Comparison of ENCODE assay signal across 8 cellular contexts in the genomic region with DNA sequence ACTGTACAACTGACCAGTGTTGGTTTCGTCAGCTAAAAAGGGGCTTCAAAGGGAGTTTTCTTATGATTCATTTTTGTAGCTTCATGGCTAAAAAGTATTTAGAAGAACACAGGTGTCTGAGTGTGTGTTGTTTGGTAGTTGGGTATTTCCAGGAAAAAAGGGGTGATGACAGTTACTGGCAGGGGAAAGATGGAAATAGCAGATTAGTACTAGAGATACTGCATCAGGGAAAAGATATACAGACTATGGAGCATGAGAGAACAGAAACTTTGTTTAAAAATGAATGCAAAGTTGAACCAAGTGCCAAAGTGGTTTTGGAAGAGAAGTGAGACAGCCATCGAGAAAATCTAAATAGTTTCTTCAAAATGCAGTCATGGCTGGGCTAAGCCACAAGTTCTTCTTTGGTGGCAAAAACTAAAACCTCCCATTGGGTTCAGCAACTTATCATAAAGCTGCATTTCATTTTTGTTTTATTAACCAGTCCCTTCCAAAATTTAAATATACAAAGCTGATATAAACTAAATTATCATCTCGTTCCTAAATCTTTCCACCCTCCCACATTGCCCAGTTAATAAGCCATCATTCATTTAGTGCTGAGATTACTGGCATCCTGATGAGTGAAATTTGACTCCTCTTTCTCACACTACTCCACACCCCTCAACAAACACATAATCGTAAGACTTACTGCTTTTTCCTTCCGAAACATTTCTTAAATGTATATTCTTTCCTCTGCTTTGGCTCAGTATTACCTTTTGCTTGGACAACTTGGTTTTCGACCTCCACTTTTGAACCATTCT. TPM values are rescaled to one million over a fixed set of nuclear protein-coding genes. Genes with fewer than 3 reads are reported as not detected.
DNase-seq lines count a peak whose midpoint lies in the region; ATAC-seq and TF ChIP-seq lines count a peak whose summit lies in the region.

No MANE protein-coding gene starts in this region.

- H3K36me3 ChIP-seq in prostate gland = no peaks in the 10 kb centered on the region

- peaks cover 25% of the 10 kb centered on the region for H3K4me1 Mint-ChIP-seq in activated T-helper 17 cell treated with anti-CD3 and anti-CD28 coated beads, Interleukin-2, amount 50 U/mL, for 72 hours

- DNase-seq in GM12864 (ENCODE audit: low read depth) (peak; percentile 77), DMS53 (lab: John Stamatoyannopoulos, UW) (no peak), NCI-H2081 (lab: John Stamatoyannopoulos, UW) (no peak), prostate gland (ENCODE audit: low spot score) (no peak)
- DNase-seq in effector CD8-positive, alpha-beta T cell (lab: John Stamatoyannopoulos, UW) = no peak

- no peaks in the 10 kb centered on the region for H3K27me3 ChIP-seq in prostate gland (replicated peaks; ENCODE audit: insufficient read depth)

- intact Hi-C loops in prostate gland (cut with DNase I) = no loop called here

- H3K9me3 ChIP-seq in prostate gland = no peaks in the 10 kb centered on the region

- H3K27me3 Mint-ChIP-seq in activated T-helper 17 cell treated with anti-CD3 and anti-CD28 coated beads, Interleukin-2, amount 50 U/mL, for 72 hours = no peaks in the 10 kb centered on the region

- no peak for TF ChIP-seq POLR2A in prostate gland (IDR thresholded peaks at IDR 0.05)

- H3K27ac ChIP-seq in prostate gland = no peak overlapping the region

- peaks cover 5% of the 10 kb centered on the region for H3K4me1 ChIP-seq in prostate gland (replicated peaks)

- peak overlapping the region; percentile 41 for H3K4me3 Mint-ChIP-seq in activated T-helper 17 cell treated with anti-CD3 and anti-CD28 coated beads, Interleukin-2, amount 50 U/mL, for 72 hours

- TF ChIP-seq CTCF in GM12864 (IDR thresholded peaks at IDR 0.05; ENCODE audit: low read depth, low read length, missing control alignments) = no peak
- TF ChIP-seq CTCF in prostate gland (IDR thresholded peaks at IDR 0.05) = no peak

- peak; percentile 40 for ATAC-seq in GM19372 (IDR thresholded peaks at IDR 0.05; ENCODE audit: low read depth, unreplicated experiment)
- peak; percentile 36 for ATAC-seq in HG03025 (IDR thresholded peaks at IDR 0.05; ENCODE audit: low FRiP score, unreplicated experiment)
- ATAC-seq in activated T-helper 17 cell treated with anti-CD3 and anti-CD28 coated beads, Interleukin-2, amount 50 U/mL, for 72 hours (replicated peaks) = peak; percentile 79

- H3K4me3 ChIP-seq in GM12864 (ENCODE audit: low read depth, low read length) (no peak overlapping the region; the same call in 1 of the 2 replicates), prostate gland (no peak overlapping the region)

- peaks cover 65% of the 10 kb centered on the region for H3K36me3 Mint-ChIP-seq in activated T-helper 17 cell treated with anti-CD3 and anti-CD28 coated beads, Interleukin-2, amount 50 U/mL, for 72 hours (ENCODE audit: low read depth)

- 57% methylated on average over 6 of the region's 6 CpGs for WGBS in prostate gland

- peak overlapping the region; percentile 78 for H3K27ac Mint-ChIP-seq in activated T-helper 17 cell treated with anti-CD3 and anti-CD28 coated beads, Interleukin-2, amount 50 U/mL, for 72 hours

- no peaks in the 10 kb centered on the region for H3K9me3 Mint-ChIP-seq in activated T-helper 17 cell treated with anti-CD3 and anti-CD28 coated beads, Interleukin-2, amount 50 U/mL, for 72 hours

RNA-seq across cellular contexts. Expression of a gene that starts 33.5 kb away (rescaled TPM):
- 100 to 1,000 TPM; 159 to 172 TPM for total RNA-seq in activated T-helper 17 cell treated with anti-CD3 and anti-CD28 coated beads, Interleukin-2, amount 50 U/mL, for 72 hours
- total RNA-seq in prostate gland = 100 to 1,000 TPM in 1 of 2 donors, 10 to 100 TPM in 1; 80.0 to 104 TPM
